9 cellular contexts compared by ENCODE assay signal in the genomic region with DNA sequence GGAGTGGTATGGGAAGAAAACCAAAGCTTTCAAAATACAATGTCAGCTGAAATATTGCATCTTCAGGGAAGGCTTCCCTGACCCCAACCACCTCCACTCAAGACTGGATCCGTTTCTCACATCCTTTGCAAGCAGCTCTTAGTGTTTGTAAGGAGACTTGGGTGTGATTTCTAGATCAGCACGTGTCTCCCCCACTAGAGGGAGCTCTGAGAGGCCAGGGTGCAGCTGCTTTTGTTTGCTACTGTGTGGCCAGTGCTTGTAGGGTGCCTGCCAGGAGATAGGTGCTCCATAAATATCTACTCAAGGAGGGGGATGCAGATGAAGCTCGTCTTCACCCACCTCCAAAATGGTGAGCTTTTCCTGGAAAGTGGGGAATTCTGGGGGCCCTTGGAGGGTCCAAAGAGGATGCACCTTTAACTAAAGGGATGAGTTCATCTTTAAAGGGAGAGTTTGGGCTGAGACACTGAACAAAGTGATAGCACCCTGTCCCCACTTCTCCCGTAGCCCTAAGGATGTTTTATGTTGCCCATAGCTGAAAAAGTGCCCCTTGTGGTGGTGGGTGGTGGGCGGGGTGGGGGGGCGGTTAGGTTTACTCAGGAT. TPM values are rescaled to one million over a fixed set of nuclear protein-coding genes. Genes with fewer than 3 reads are reported as not detected.
A peak's percentile ranks its signal among the peaks of the same experiment; 100 is the strongest.
DNase-seq lines count a peak whose midpoint lies in the region; ATAC-seq and TF ChIP-seq lines count a peak whose summit lies in the region.
"Had no signal": no experiment of that assay in that cellular context is flagged by ENCODE, and none has a peak within 500 bp of the region (broad histone marks: within the 10 kb centered on the region; RNA-seq: fewer than 3 reads in every experiment).

No MANE protein-coding gene starts in this region.

- no peak overlapping the region for H3K4me2 ChIP-seq in GM23248 (ENCODE audit: unreplicated experiment)
- H3K4me2 ChIP-seq in OCI-LY7 (ENCODE audit: low read length) = no peak overlapping the region; the same call in 1 of the 2 replicates

- no peaks in the 10 kb centered on the region for H3K27me3 ChIP-seq in CD8-positive, alpha-beta T cell (ENCODE audit: insufficient read depth, low read length)
- H3K27me3 ChIP-seq in GM23248 (replicated peaks; ENCODE audit: insufficient read depth) = peaks cover 9% of the 10 kb centered on the region
- peaks cover 2% of the 10 kb centered on the region for H3K27me3 ChIP-seq in kidney epithelial cell (ENCODE audit: control insufficient read depth, insufficient read depth, low read length)

- H3K4me1 Mint-ChIP-seq in CD8-positive, alpha-beta T cell (ENCODE audit: low read depth) = no peaks in the 10 kb centered on the region

- no peaks in the 10 kb centered on the region for H3K36me3 Mint-ChIP-seq in CD8-positive, alpha-beta T cell

- no peak overlapping the region for H3K4me3 ChIP-seq in CD8-positive, alpha-beta T cell (ENCODE audit: low read depth, low read length)
- no peak overlapping the region for H3K4me3 ChIP-seq in GM23248
- H3K4me3 ChIP-seq in OCI-LY7 (ENCODE audit: low read depth, low read length, poor library complexity, severe bottlenecking) = no peak overlapping the region
- no peak overlapping the region for H3K4me3 ChIP-seq in astrocyte of the spinal cord (ENCODE audit: low read depth, low read length)
- no peak overlapping the region for H3K4me3 ChIP-seq in kidney epithelial cell (ENCODE audit: low read depth, low read length)
- H3K4me3 ChIP-seq: SK-N-MC had no signal

- intact Hi-C loops in CD8-positive, alpha-beta T cell (cut with DNase I, micrococcal nuclease) = loop anchor here in 1 of 2 experiments (1.0 kb wide), 1 partner anchor 221 kb away; no protein-coding TSS in a partner anchor
- intact Hi-C loops in OCI-LY7 (cut with micrococcal nuclease; ENCODE audit: unreplicated experiment) = loop anchor here (1.0 to 5.0 kb wide), 5 partner anchors 51 to 222 kb away; no protein-coding TSS in a partner anchor

- no peak overlapping the region for H3K4me3 Mint-ChIP-seq in CD8-positive, alpha-beta T cell

- H3F3A ChIP-seq in GM23248 (ENCODE audit: insufficient read depth) = no peaks in the 10 kb centered on the region

- ATAC-seq in CD8-positive, alpha-beta T cell = no peak
- ATAC-seq in GM21619 (IDR thresholded peaks at IDR 0.05; ENCODE audit: unreplicated experiment) = no peak

- no peaks in the 10 kb centered on the region for H3K36me3 ChIP-seq in CD8-positive, alpha-beta T cell (ENCODE audit: insufficient read depth, low read length)
- no peaks in the 10 kb centered on the region for H3K36me3 ChIP-seq in GM23248 (ENCODE audit: low read depth)
- no peaks in the 10 kb centered on the region for H3K36me3 ChIP-seq in OCI-LY7 (ENCODE audit: insufficient read depth, low read length)
- H3K36me3 ChIP-seq in kidney epithelial cell (ENCODE audit: control insufficient read depth, insufficient read depth, low read length) = no peaks in the 10 kb centered on the region

- CTCF ChIA-PET in CD8-positive, alpha-beta T cell (lab: Charles Lee) = interaction anchor here (0.8 to 4.1 kb wide), 8 partner anchors 8 to 221 kb away, joined by 3 to 21 read pairs (median 3); no protein-coding TSS in a partner anchor
- CTCF ChIA-PET in OCI-LY7 (lab: Charles Lee; ENCODE audit: unreplicated experiment) = interaction anchor here (0.6 to 3.0 kb wide), 11 partner anchors 11 to 483 kb away, joined by 3 to 21 read pairs (median 3); no protein-coding TSS in a partner anchor

- no peak overlapping the region for H3K27ac Mint-ChIP-seq in CD8-positive, alpha-beta T cell

- POLR2A ChIA-PET in CD8-positive, alpha-beta T cell (lab: Charles Lee) = no interaction called here
- POLR2A ChIA-PET in OCI-LY7 (lab: Charles Lee) = interaction anchor here (1.2 to 1.6 kb wide), 3 partner anchors 37 to 204 kb away, joined by 3 to 7 read pairs (median 5); no protein-coding TSS in a partner anchor

- H2AFZ ChIP-seq in GM23248 = no peak overlapping the region
- no peak overlapping the region for H2AFZ ChIP-seq in OCI-LY7 (ENCODE audit: low read length)

- peak in 5 of 7 experiments; percentile 8 to 33 (median 19) for DNase-seq in CD8-positive, alpha-beta T cell
- DNase-seq in GM23248 (peak; percentile 61), OCI-LY7 (ENCODE audit: low spot score) (peak; percentile 88), astrocyte of the spinal cord (ENCODE audit: low read depth, low spot score) (peak; percentile 22), kidney epithelial cell (ENCODE audit: low read depth) (no peak), T-helper 9 cell (no peak)
- peak; percentile 62 for DNase-seq in stimulated activated CD8-positive, alpha-beta memory T cell treated with anti-CD3 and anti-CD28 coated beads, Interleukin-4, amount 100 ng/mL, for 48 hours

- peaks cover 2% of the 10 kb centered on the region for H3K27me3 Mint-ChIP-seq in CD8-positive, alpha-beta T cell (ENCODE audit: low read depth)

- no peaks in the 10 kb centered on the region for H3K9me3 Mint-ChIP-seq in CD8-positive, alpha-beta T cell

- H3K79me2 ChIP-seq in GM23248 (ENCODE audit: insufficient read depth) (no peaks in the 10 kb centered on the region), OCI-LY7 (ENCODE audit: insufficient read depth, low read depth, low read length) (no peaks in the 10 kb centered on the region)

- no peaks in the 10 kb centered on the region for H3K4me1 ChIP-seq in CD8-positive, alpha-beta T cell (ENCODE audit: insufficient read depth, low read length)
- H3K4me1 ChIP-seq in GM23248 (ENCODE audit: insufficient read depth) = no peaks in the 10 kb centered on the region
- H3K4me1 ChIP-seq in OCI-LY7 (ENCODE audit: insufficient read depth, low read length, poor library complexity, severe bottlenecking) = peaks cover 55% of the 10 kb centered on the region

- H3K9me2 ChIP-seq in GM23248 (ENCODE audit: insufficient read depth) (no peaks in the 10 kb centered on the region), OCI-LY7 (ENCODE audit: insufficient read depth, low read length) (no peaks in the 10 kb centered on the region)

- H4K20me1 ChIP-seq in GM23248 (ENCODE audit: insufficient read depth) = no peaks in the 10 kb centered on the region
- H4K20me1 ChIP-seq in OCI-LY7 (ENCODE audit: insufficient read depth, low read length) = no peaks in the 10 kb centered on the region

- no peak overlapping the region for H3K9ac ChIP-seq in GM23248

- 29 to 32% methylated on average over 5 to 6 of the region's 6 CpGs for WGBS in GM23248 (ENCODE audit: low coverage in 1 of 2, low lambda C conversion rate in 2 of 2, missing lambda C conversion rate in 2 of 2), 2 experiments

- no peak overlapping the region for H3K27ac ChIP-seq in CD8-positive, alpha-beta T cell (ENCODE audit: low read depth, low read length)
- H3K27ac ChIP-seq in GM23248 = no peak overlapping the region
- no peak overlapping the region for H3K27ac ChIP-seq in OCI-LY7 (ENCODE audit: low read depth, low read length, poor library complexity, severe bottlenecking)
- H3K27ac ChIP-seq: SK-N-MC had no signal

- no peak for TF ChIP-seq CTCF in CD8-positive, alpha-beta T cell (IDR thresholded peaks at IDR 0.05)
- peak; percentile 97 for TF ChIP-seq CTCF in OCI-LY7 (conservative IDR thresholded peaks at IDR 0.05; ENCODE audit: low read length)
- TF ChIP-seq CTCF in astrocyte of the spinal cord (IDR thresholded peaks at IDR 0.05; ENCODE audit: low read depth, low read length) = peak; percentile 65
- peak; percentile 51 for TF ChIP-seq CTCF in kidney epithelial cell (IDR thresholded peaks at IDR 0.05; ENCODE audit: insufficient read depth, low read length, poor library complexity, severe bottlenecking)

- no TSS peak for BruUV-seq in OCI-LY7 (replicated peaks; lab: Mats Ljungman, UMichigan)

- H3K9me3 ChIP-seq in CD8-positive, alpha-beta T cell (ENCODE audit: low read length) = no peaks in the 10 kb centered on the region
- H3K9me3 ChIP-seq in GM23248 (ENCODE audit: low read depth) (no peaks in the 10 kb centered on the region), OCI-LY7 (ENCODE audit: low read length) (no peaks in the 10 kb centered on the region)

- in situ Hi-C loops in GM23248 (cut with MboI) (no loop called here), astrocyte of the spinal cord (cut with HindIII; ENCODE audit: low sequenced_read_pairs) (no loop called here)

RNA-seq across cellular contexts. Expression of gene MAFB, which starts 52.6 kb away (rescaled TPM):
- total RNA-seq in CD8-positive, alpha-beta T cell = under 1 TPM; 0.44 to 0.62 TPM
- total RNA-seq in GM23248 (2014; rRNA removed; shearing (Covaris generic)) = 1.8 and 1.9 TPM in 2 replicates
- 3.8 and 4.4 TPM in 2 replicates for polyA plus RNA-seq in GM23248 (2016; fragmentation: Nextera tagmentation; extraction: Ambion mirVana)
- total RNA-seq in OCI-LY7 (2014; rRNA removed; shearing (Covaris generic)) = not detected in 2 replicates
- total RNA-seq in OCI-LY7 (2022) (not detected in 2 replicates), kidney epithelial cell (3.5 and 5.2 TPM in 2 replicates)

Comparison
In these comparisons a context has a peak if more than half of its experiments do, and no peak if none do; other contexts are left out.
1. DNase-seq: peak in CD8-positive, alpha-beta T cell (5 of 7), GM23248 (single experiment), OCI-LY7 (single experiment), astrocyte of the spinal cord (single experiment) and stimulated activated CD8-positive, alpha-beta memory T cell treated with anti-CD3 and anti-CD28 coated beads, Interleukin-4, amount 100 ng/mL, for 48 hours (single experiment); none in kidney epithelial cell (single experiment) and T-helper 9 cell (single experiment).